ENCODE assay signal across 26 cellular contexts in genomic region chr1:232625319-232625868, GRCh38. TPM values are rescaled to one million over a fixed set of nuclear protein-coding genes. Genes with fewer than 3 reads are reported as not detected.
A peak's percentile ranks its signal among the peaks of the same experiment; 100 is the strongest.
DNase-seq lines count a peak whose midpoint lies in the region; ATAC-seq and TF ChIP-seq lines count a peak whose summit lies in the region.
"Had no signal": no experiment of that assay in that cellular context is flagged by ENCODE, and none has a peak within 500 bp of the region (broad histone marks: within the 10 kb centered on the region; RNA-seq: fewer than 3 reads in every experiment).

No MANE protein-coding gene starts in this region.

- H3K27me3 ChIP-seq in muscle layer of duodenum (ENCODE audit: low read depth, low read length) = no peaks in the 10 kb centered on the region
- no peaks in the 10 kb centered on the region for H3K27me3 ChIP-seq in suprapubic skin
- H3K27me3 ChIP-seq: adrenal gland, body of pancreas had no signal

- H3K4me1 Mint-ChIP-seq in dendritic cell treated with granulocyte-macrophage colony-stimulating factor and Interleukin-4, amounts not matched to agents 40 ng/mL and 50 ng/mL, for 4 days (ENCODE audit: low read depth) = peaks cover 86% of the 10 kb centered on the region

- peaks cover 7% of the 10 kb centered on the region for H3K36me3 Mint-ChIP-seq in dendritic cell treated with granulocyte-macrophage colony-stimulating factor and Interleukin-4, amounts not matched to agents 40 ng/mL and 50 ng/mL, for 4 days (ENCODE audit: low read depth)
- H3K36me3 Mint-ChIP-seq: activated naive CD4-positive, alpha-beta T cell treated with anti-CD3 and anti-CD28 coated beads, Interleukin-2, amount 10 ng/mL, durations not matched to agents 7 days and 5 days; IgD-negative memory B cell had no signal

- no peak for TF ChIP-seq POLR2A in suprapubic skin (IDR thresholded peaks at IDR 0.05)

- H3K27ac ChIP-seq in muscle layer of duodenum (ENCODE audit: low read length) (peak overlapping the region; percentile 17), suprapubic skin (no peak overlapping the region)
- H3K27ac ChIP-seq: BLaER1 treated with 17β-estradiol and CSF1 and Interleukin-3, amounts not matched to agents 10 nM and 100 nM; body of pancreas had no signal

- DNase-seq in Caki2 (ENCODE audit: low read depth) (peak; percentile 50), HEK293T (ENCODE audit: extremely low spot score) (no peak), suprapubic skin (ENCODE audit: low spot score in 2 of 2) (no peak), NCI-H2227 treated with DMSO at 0.1 percent for 48 hours (lab: John Stamatoyannopoulos, UW) (no peak)
- DNase-seq: activated CD4-positive, alpha-beta T cell treated with anti-CD3 and anti-CD28 coated beads for 4 hours; activated CD8-positive, alpha-beta T cell treated with anti-CD3 and anti-CD28 coated beads, Interleukin-2, amount 10 ng/mL, durations not matched to agents 7 days and 5 days; activated naive CD4-positive, alpha-beta T cell treated with anti-CD3 and anti-CD28 coated beads, Interleukin-2, amount 10 ng/mL, durations not matched to agents 7 days and 5 days; adrenal gland; body of pancreas; DMS79; left lung; NCI-H1092; NCI-H1694; NCI-H2171; NCI-H524 treated with DMSO at 0.1 percent for 48 hours; NK-92 treated with Interleukin-12 subunit alpha and Interleukin-12 subunit beta, amount 100 ng/mL, for 24 hours; PC-9; stimulated activated CD4-positive, alpha-beta T cell treated with anti-CD3 and anti-CD28 coated beads, Interleukin-4, amount 100 ng/mL, for 24 hours had no signal

- POLR2A ChIA-PET in HEK293T (lab: Yijun Ruan, JAX) = interaction anchor here (0.9 to 2.4 kb wide), 2 partner anchors 25 to 46 kb away, joined by 3 to 8 read pairs; no protein-coding TSS in a partner anchor

- no peak for TF ChIP-seq CTCF in suprapubic skin (IDR thresholded peaks at IDR 0.05)

- peak overlapping the region; percentile 89 for H3K27ac Mint-ChIP-seq in dendritic cell treated with granulocyte-macrophage colony-stimulating factor and Interleukin-4, amounts not matched to agents 40 ng/mL and 50 ng/mL, for 4 days
- H3K27ac Mint-ChIP-seq: activated CD8-positive, alpha-beta T cell treated with anti-CD3 and anti-CD28 coated beads, Interleukin-2, amount 10 ng/mL, durations not matched to agents 7 days and 5 days; activated naive CD4-positive, alpha-beta T cell treated with anti-CD3 and anti-CD28 coated beads, Interleukin-2, amount 10 ng/mL, durations not matched to agents 7 days and 5 days; IgD-negative memory B cell; progenitor cell of endocrine pancreas had no signal

- CTCF ChIA-PET in HEK293T (lab: Yijun Ruan, JAX) = interaction anchor here (1.3 kb wide), 1 partner anchor 23 kb away, joined by 3 read pairs; no protein-coding TSS in a partner anchor

- H3K27me3 Mint-ChIP-seq in dendritic cell treated with granulocyte-macrophage colony-stimulating factor and Interleukin-4, amounts not matched to agents 40 ng/mL and 50 ng/mL, for 4 days = no peaks in the 10 kb centered on the region
- H3K27me3 Mint-ChIP-seq: progenitor cell of endocrine pancreas had no signal

- in situ Hi-C loops in Caki2 (cut with HindIII; ENCODE audit: low pct_unique_long_range_greater_than_20kb, low sequenced_read_pairs) = loop anchor here (10.0 kb wide), 1 partner anchor 761 kb away; no protein-coding TSS in a partner anchor

- H3K9me3 Mint-ChIP-seq in dendritic cell treated with granulocyte-macrophage colony-stimulating factor and Interleukin-4, amounts not matched to agents 40 ng/mL and 50 ng/mL, for 4 days = no peaks in the 10 kb centered on the region
- H3K9me3 Mint-ChIP-seq: activated naive CD4-positive, alpha-beta T cell treated with anti-CD3 and anti-CD28 coated beads, Interleukin-2, amount 10 ng/mL, durations not matched to agents 7 days and 5 days; IgD-negative memory B cell had no signal

- no peak for TF ChIP-seq EP300 in suprapubic skin (IDR thresholded peaks at IDR 0.05)

- H3K4me3 ChIP-seq in muscle layer of duodenum (ENCODE audit: low read depth in 1 of 2, low read length in 2 of 2) = no peak overlapping the region
- no peak overlapping the region for H3K4me3 ChIP-seq in suprapubic skin
- H3K4me3 ChIP-seq: adrenal gland; BLaER1 treated with 17β-estradiol and CSF1 and Interleukin-3, amounts not matched to agents 10 nM and 100 nM; body of pancreas; left lung; PC-9 had no signal

- peaks cover 20 to 22% of the 10 kb centered on the region in 2 donors for H3K4me1 ChIP-seq in muscle layer of duodenum (ENCODE audit: control insufficient read depth in 1 of 2, insufficient read depth in 2 of 2, low read length in 2 of 2)
- H3K4me1 ChIP-seq in suprapubic skin = peaks cover 54% of the 10 kb centered on the region

- intact Hi-C loops in dendritic cell treated with granulocyte-macrophage colony-stimulating factor and Interleukin-4, amounts not matched to agents 40 ng/mL and 50 ng/mL, for 4 days (cut with micrococcal nuclease) = loop anchor here (5.0 kb wide), 2 partner anchors 173 to 758 kb away; no protein-coding TSS in a partner anchor

- ATAC-seq in HG03565 (IDR thresholded peaks at IDR 0.05; ENCODE audit: unreplicated experiment) = no peak
- no peak for ATAC-seq in HG02884 (IDR thresholded peaks at IDR 0.05; ENCODE audit: unreplicated experiment)
- ATAC-seq: activated CD8-positive, alpha-beta T cell treated with anti-CD3 and anti-CD28 coated beads, Interleukin-2, amount 10 ng/mL, durations not matched to agents 7 days and 5 days; body of pancreas; left lung; SK-N-SH treated with all-trans-retinoic acid at 6 μM for 48 hours had no signal

- peak overlapping the region; percentile 55 for H3K4me3 Mint-ChIP-seq in dendritic cell treated with granulocyte-macrophage colony-stimulating factor and Interleukin-4, amounts not matched to agents 40 ng/mL and 50 ng/mL, for 4 days
- H3K4me3 Mint-ChIP-seq: activated CD8-positive, alpha-beta T cell treated with anti-CD3 and anti-CD28 coated beads, Interleukin-2, amount 10 ng/mL, durations not matched to agents 7 days and 5 days; activated naive CD4-positive, alpha-beta T cell treated with anti-CD3 and anti-CD28 coated beads, Interleukin-2, amount 10 ng/mL, durations not matched to agents 7 days and 5 days; IgD-negative memory B cell had no signal

- WGBS in suprapubic skin = 96% methylated on average over 11 of the region's 11 CpGs

- H3K36me3 ChIP-seq in muscle layer of duodenum (ENCODE audit: control insufficient read depth in 1 of 2, insufficient read depth in 2 of 2, low read length in 2 of 2) = no peaks in the 10 kb centered on the region
- no peaks in the 10 kb centered on the region for H3K36me3 ChIP-seq in suprapubic skin
- H3K36me3 ChIP-seq: adrenal gland; BLaER1 treated with 17β-estradiol and CSF1 and Interleukin-3, amounts not matched to agents 10 nM and 100 nM; left lung had no signal

- no peaks in the 10 kb centered on the region for H3K9me3 ChIP-seq in muscle layer of duodenum (ENCODE audit: control insufficient read depth in 1 of 2, low read length in 2 of 2)
- no peaks in the 10 kb centered on the region for H3K9me3 ChIP-seq in suprapubic skin
- H3K9me3 ChIP-seq: adrenal gland, body of pancreas, left lung had no signal

TF ChIP-seq in HEK293T, 16 proteins besides CTCF, POLR2A, EP300 and RAD21:
- TF ChIP-seq PKNOX1 (IDR thresholded peaks at IDR 0.05) (peak; percentile 47), BHLHE40 (IDR thresholded peaks at IDR 0.05; ENCODE audit: borderline replicate concordance) (no peak), FOXA1 (IDR thresholded peaks at IDR 0.05) (no peak), LEF1 (IDR thresholded peaks at IDR 0.05; ENCODE audit: borderline replicate concordance) (no peak), TARDBP (IDR thresholded peaks at IDR 0.05) (no peak)
TF ChIP-seq in HEK293T: peak in this region for 1.

RNA-seq across cellular contexts. Expression of gene SIPA1L2, which starts 4.5 kb away (rescaled TPM):
- total RNA-seq in Caki2 (2014; rRNA removed; shearing (Covaris generic); ENCODE audit: low replicate concordance) = 10.7 and 12.8 TPM in 2 replicates
- total RNA-seq in suprapubic skin = 10 to 100 TPM; 14.8 to 25.1 (median 20.8) TPM
- total RNA-seq: PC-9 had no signal
